ENCODE assay signal across 2 cellular contexts in genomic region chr15:67022587-67022986, GRCh38.
TF ChIP-seq lines count a peak whose summit lies in the region.

No MANE protein-coding gene starts in this region.

TF ChIP-seq in IMR-90, 13 proteins besides CTCF, POLR2A, EP300 and RAD21:
- TF ChIP-seq SMC3 (IDR thresholded peaks at IDR 0.05; ENCODE audit: low read depth, low read length) (no peak), RCOR1 (IDR thresholded peaks at IDR 0.05; ENCODE audit: insufficient replicate concordance, low read length) (no peak), RFX5 (IDR thresholded peaks at IDR 0.05; ENCODE audit: low read depth, low read length) (no peak), USF2 (IDR thresholded peaks at IDR 0.05; ENCODE audit: low read depth, low read length) (no peak), MAFK (IDR thresholded peaks at IDR 0.05; ENCODE audit: low read depth, low read length) (no peak), CHD1 (IDR thresholded peaks at IDR 0.05; ENCODE audit: low read depth, low read length) (no peak), CEBPB (IDR thresholded peaks at IDR 0.05; ENCODE audit: low read depth, low read length) (no peak), BHLHE40 (IDR thresholded peaks at IDR 0.05; ENCODE audit: low read depth, low read length) (no peak), FOS (IDR thresholded peaks at IDR 0.05; ENCODE audit: low read depth, low read length) (no peak), MAZ (IDR thresholded peaks at IDR 0.05; ENCODE audit: borderline replicate concordance, low read depth, low read length) (no peak), ELK1 (IDR thresholded peaks at IDR 0.05; ENCODE audit: borderline replicate concordance, low read depth, low read length) (no peak), MXI1 (IDR thresholded peaks at IDR 0.05; ENCODE audit: borderline replicate concordance, low read depth, low read length) (no peak), NFE2L2 (IDR thresholded peaks at IDR 0.05; ENCODE audit: low read depth, low read length) (no peak)

TF ChIP-seq in K562, 482 proteins besides CTCF, POLR2A, EP300 and RAD21:
- TF ChIP-seq RREB1 (CRISPR knock-in tag; IDR thresholded peaks at IDR 0.05) (no peak), RBM25 (IDR thresholded peaks at IDR 0.05; ENCODE audit: low read depth, low read length, severe bottlenecking) (peak; percentile 50)
TF ChIP-seq in K562: peak in this region for 1.
